1 cellular context compared by ENCODE assay signal in the genomic region with DNA sequence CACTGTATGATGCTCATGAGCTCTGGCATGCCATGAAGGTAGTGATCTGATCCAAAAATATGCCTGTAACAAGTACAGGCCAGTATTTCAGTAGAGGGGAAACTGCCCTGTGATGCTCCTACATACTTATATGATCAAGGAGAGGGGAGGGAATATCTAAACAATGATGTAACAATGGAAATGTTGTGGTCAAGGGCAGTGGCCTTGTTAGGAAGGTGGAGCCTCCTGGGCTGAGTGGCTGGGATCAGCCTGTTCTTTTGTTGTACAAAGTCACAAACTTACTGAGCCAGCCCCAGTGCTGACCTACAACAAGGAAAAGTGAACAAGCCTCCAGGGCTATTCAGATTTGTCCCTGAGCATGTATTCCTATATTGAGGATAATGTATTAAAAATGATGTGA.
TF ChIP-seq lines count a peak whose summit lies in the region.

No MANE protein-coding gene starts in this region.

TF ChIP-seq in GM23338, 12 proteins besides CTCF, POLR2A, EP300 and RAD21 (continued from another document):
- TF ChIP-seq, protein P1, sequence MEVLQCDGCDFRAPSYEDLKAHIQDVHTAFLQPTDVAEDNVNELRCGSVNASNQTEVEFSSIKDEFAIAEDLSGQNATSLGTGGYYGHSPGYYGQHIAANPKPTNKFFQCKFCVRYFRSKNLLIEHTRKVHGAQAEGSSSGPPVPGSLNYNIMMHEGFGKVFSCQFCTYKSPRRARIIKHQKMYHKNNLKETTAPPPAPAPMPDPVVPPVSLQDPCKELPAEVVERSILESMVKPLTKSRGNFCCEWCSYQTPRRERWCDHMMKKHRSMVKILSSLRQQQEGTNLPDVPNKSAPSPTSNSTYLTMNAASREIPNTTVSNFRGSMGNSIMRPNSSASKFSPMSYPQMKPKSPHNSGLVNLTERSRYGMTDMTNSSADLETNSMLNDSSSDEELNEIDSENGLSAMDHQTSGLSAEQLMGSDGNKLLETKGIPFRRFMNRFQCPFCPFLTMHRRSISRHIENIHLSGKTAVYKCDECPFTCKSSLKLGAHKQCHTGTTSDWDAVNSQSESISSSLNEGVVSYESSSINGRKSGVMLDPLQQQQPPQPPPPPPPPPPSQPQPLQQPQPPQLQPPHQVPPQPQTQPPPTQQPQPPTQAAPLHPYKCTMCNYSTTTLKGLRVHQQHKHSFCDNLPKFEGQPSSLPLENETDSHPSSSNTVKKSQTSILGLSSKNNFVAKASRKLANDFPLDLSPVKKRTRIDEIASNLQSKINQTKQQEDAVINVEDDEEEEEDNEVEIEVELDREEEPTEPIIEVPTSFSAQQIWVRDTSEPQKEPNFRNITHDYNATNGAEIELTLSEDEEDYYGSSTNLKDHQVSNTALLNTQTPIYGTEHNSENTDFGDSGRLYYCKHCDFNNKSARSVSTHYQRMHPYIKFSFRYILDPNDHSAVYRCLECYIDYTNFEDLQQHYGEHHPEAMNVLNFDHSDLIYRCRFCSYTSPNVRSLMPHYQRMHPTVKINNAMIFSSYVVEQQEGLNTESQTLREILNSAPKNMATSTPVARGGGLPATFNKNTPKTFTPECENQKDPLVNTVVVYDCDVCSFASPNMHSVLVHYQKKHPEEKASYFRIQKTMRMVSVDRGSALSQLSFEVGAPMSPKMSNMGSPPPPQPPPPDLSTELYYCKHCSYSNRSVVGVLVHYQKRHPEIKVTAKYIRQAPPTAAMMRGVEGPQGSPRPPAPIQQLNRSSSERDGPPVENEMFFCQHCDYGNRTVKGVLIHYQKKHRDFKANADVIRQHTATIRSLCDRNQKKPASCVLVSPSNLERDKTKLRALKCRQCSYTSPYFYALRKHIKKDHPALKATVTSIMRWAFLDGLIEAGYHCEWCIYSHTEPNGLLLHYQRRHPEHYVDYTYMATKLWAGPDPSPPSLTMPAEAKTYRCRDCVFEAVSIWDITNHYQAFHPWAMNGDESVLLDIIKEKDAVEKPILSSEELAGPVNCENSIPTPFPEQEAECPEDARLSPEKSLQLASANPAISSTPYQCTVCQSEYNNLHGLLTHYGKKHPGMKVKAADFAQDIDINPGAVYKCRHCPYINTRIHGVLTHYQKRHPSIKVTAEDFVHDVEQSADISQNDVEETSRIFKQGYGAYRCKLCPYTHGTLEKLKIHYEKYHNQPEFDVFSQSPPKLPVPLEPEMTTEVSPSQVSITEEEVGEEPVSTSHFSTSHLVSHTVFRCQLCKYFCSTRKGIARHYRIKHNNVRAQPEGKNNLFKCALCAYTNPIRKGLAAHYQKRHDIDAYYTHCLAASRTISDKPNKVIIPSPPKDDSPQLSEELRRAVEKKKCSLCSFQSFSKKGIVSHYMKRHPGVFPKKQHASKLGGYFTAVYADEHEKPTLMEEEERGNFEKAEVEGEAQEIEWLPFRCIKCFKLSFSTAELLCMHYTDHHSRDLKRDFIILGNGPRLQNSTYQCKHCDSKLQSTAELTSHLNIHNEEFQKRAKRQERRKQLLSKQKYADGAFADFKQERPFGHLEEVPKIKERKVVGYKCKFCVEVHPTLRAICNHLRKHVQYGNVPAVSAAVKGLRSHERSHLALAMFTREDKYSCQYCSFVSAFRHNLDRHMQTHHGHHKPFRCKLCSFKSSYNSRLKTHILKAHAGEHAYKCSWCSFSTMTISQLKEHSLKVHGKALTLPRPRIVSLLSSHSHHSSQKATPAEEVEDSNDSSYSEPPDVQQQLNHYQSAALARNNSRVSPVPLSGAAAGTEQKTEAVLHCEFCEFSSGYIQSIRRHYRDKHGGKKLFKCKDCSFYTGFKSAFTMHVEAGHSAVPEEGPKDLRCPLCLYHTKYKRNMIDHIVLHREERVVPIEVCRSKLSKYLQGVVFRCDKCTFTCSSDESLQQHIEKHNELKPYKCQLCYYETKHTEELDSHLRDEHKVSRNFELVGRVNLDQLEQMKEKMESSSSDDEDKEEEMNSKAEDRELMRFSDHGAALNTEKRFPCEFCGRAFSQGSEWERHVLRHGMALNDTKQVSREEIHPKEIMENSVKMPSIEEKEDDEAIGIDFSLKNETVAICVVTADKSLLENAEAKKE (CRISPR knock-in tag; IDR thresholded peaks at IDR 0.05): no peak
- TF ChIP-seq JUNB (IDR thresholded peaks at IDR 0.05; ENCODE audit: unreplicated experiment) (no peak), CREB1 (CRISPR knock-in tag; IDR thresholded peaks at IDR 0.05; ENCODE audit: low read depth) (no peak), ZNF331 (CRISPR knock-in tag; IDR thresholded peaks at IDR 0.05; ENCODE audit: low read depth) (no peak), EZH2phosphoT487 (IDR thresholded peaks at IDR 0.05; ENCODE audit: unreplicated experiment) (no peak)
- TF ChIP-seq, protein P2, sequence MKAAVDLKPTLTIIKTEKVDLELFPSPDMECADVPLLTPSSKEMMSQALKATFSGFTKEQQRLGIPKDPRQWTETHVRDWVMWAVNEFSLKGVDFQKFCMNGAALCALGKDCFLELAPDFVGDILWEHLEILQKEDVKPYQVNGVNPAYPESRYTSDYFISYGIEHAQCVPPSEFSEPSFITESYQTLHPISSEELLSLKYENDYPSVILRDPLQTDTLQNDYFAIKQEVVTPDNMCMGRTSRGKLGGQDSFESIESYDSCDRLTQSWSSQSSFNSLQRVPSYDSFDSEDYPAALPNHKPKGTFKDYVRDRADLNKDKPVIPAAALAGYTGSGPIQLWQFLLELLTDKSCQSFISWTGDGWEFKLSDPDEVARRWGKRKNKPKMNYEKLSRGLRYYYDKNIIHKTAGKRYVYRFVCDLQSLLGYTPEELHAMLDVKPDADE (IDR thresholded peaks at IDR 0.05): no peak
- TF ChIP-seq, protein P3, sequence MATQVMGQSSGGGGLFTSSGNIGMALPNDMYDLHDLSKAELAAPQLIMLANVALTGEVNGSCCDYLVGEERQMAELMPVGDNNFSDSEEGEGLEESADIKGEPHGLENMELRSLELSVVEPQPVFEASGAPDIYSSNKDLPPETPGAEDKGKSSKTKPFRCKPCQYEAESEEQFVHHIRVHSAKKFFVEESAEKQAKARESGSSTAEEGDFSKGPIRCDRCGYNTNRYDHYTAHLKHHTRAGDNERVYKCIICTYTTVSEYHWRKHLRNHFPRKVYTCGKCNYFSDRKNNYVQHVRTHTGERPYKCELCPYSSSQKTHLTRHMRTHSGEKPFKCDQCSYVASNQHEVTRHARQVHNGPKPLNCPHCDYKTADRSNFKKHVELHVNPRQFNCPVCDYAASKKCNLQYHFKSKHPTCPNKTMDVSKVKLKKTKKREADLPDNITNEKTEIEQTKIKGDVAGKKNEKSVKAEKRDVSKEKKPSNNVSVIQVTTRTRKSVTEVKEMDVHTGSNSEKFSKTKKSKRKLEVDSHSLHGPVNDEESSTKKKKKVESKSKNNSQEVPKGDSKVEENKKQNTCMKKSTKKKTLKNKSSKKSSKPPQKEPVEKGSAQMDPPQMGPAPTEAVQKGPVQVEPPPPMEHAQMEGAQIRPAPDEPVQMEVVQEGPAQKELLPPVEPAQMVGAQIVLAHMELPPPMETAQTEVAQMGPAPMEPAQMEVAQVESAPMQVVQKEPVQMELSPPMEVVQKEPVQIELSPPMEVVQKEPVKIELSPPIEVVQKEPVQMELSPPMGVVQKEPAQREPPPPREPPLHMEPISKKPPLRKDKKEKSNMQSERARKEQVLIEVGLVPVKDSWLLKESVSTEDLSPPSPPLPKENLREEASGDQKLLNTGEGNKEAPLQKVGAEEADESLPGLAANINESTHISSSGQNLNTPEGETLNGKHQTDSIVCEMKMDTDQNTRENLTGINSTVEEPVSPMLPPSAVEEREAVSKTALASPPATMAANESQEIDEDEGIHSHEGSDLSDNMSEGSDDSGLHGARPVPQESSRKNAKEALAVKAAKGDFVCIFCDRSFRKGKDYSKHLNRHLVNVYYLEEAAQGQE (IDR thresholded peaks at IDR 0.05; ENCODE audit: unreplicated experiment): no peak
